Comparison of ENCODE assay signal across 24 cellular contexts in genomic region chr14:25570483-25570882, GRCh38.
"Had no signal": no experiment of that assay in that cellular context is flagged by ENCODE, and none has a peak within 500 bp of the region (broad histone marks: within the 10 kb centered on the region; RNA-seq: fewer than 3 reads in every experiment).

No MANE protein-coding gene starts in this region.

- FAIRE-seq: kidney, pancreas, small intestine had no signal

- DNase-seq: effector memory CD8-positive, alpha-beta T cell; glutamatergic neuron; immature natural killer cell; kidney; left cardiac atrium; left ventricle myocardium inferior; lower lobe of right lung; mesenchymal stem cell; midbrain; occipital lobe; right cardiac atrium; small intestine; stimulated activated CD4-positive, alpha-beta T cell treated with anti-CD3 and anti-CD28 coated beads, Interleukin-12 subunit alpha, Interleukin-12 subunit beta, amount 100 ng/mL, for 4 hours; stimulated activated naive CD4-positive, alpha-beta T cell; stomach; substantia nigra; transverse colon had no signal

- H3K36me3 ChIP-seq: esophagus muscularis mucosa, gastroesophageal sphincter, left ventricle myocardium inferior, lower lobe of right lung, pancreas, stomach, thoracic aorta, transverse colon had no signal

- H3K4me2 ChIP-seq: neural progenitor cell had no signal

- H3K27ac ChIP-seq: epithelial cell of prostate, esophagus muscularis mucosa, gastroesophageal sphincter, left ventricle myocardium inferior, lower lobe of right lung, neural progenitor cell, pancreas, stomach, thoracic aorta, transverse colon had no signal

- H3K9ac ChIP-seq: neural progenitor cell had no signal

- H3K27me3 ChIP-seq: esophagus muscularis mucosa, gastroesophageal sphincter, neural progenitor cell, pancreas, stomach, transverse colon had no signal

- H3K4me3 ChIP-seq: esophagus muscularis mucosa, gastroesophageal sphincter, left ventricle myocardium inferior, lower lobe of right lung, neural progenitor cell, pancreas, stomach, thoracic aorta, transverse colon had no signal

- H3K4me1 ChIP-seq: esophagus muscularis mucosa, gastroesophageal sphincter, left ventricle myocardium inferior, lower lobe of right lung, neural progenitor cell, pancreas, stomach, transverse colon had no signal

- H2AFZ ChIP-seq: neural progenitor cell had no signal

- ATAC-seq: effector memory CD8-positive, alpha-beta T cell; gastroesophageal sphincter; left cardiac atrium; lower lobe of right lung; natural killer cell treated with Interleukin-12 subunit alpha and Interleukin-12 subunit beta and Interleukin-15 and Interleukin-18, amount 100 ng/mL, for 72 hours; right cardiac atrium had no signal

- H3K9me3 ChIP-seq: gastroesophageal sphincter, pancreas, thoracic aorta, transverse colon had no signal
